20 cellular contexts compared by ENCODE assay signal in genomic region chr5:109652096-109652495, GRCh38.
"Had no signal": no experiment of that assay in that cellular context is flagged by ENCODE, and none has a peak within 500 bp of the region (broad histone marks: within the 10 kb centered on the region; RNA-seq: fewer than 3 reads in every experiment).

No MANE protein-coding gene starts in this region.

- H3K27me3 ChIP-seq: colonic mucosa, gastrocnemius medialis, neutrophil, stomach had no signal

- H3K4me1 ChIP-seq: colonic mucosa, gastrocnemius medialis, left ventricle myocardium inferior, stomach had no signal

- H3K4me3 ChIP-seq: colonic mucosa, gastrocnemius medialis, left ventricle myocardium inferior, skin epidermis, stomach, thoracic aorta had no signal

- H3K27ac ChIP-seq: colonic mucosa, gastrocnemius medialis, left ventricle myocardium inferior, neutrophil, skin epidermis, stomach, thoracic aorta had no signal

- H3K36me3 Mint-ChIP-seq: naive thymus-derived CD4-positive, alpha-beta T cell had no signal

- H3K9me3 Mint-ChIP-seq: naive thymus-derived CD4-positive, alpha-beta T cell; nephron progenitor cell had no signal

- H3K4me3 Mint-ChIP-seq: naive thymus-derived CD4-positive, alpha-beta T cell; nephron progenitor cell had no signal

- H3K27ac Mint-ChIP-seq: naive thymus-derived CD4-positive, alpha-beta T cell had no signal

- DNase-seq: cerebellar nuclear complex; colonic mucosa; effector CD4-positive, alpha-beta T cell; gastrocnemius medialis; glutamatergic neuron; left cardiac atrium; left ventricle myocardium inferior; mesendoderm; naive thymus-derived CD4-positive, alpha-beta T cell; nephron progenitor cell; posterior cingulate gyrus; stimulated activated CD4-positive, alpha-beta T cell treated with anti-CD3 and anti-CD28 coated beads, Interleukin-2, amount 100 ng/mL, for 24 hours; stimulated activated CD4-positive, alpha-beta T cell treated with anti-CD3 and anti-CD28 coated beads, Interleukin-4, amount 100 ng/mL, for 4 hours; stimulated activated naive CD4-positive, alpha-beta T cell; stomach; substantia nigra had no signal

- ATAC-seq: gastrocnemius medialis; left cardiac atrium; naive thymus-derived CD4-positive, alpha-beta T cell; sciatic nerve had no signal

- H3K36me3 ChIP-seq: colonic mucosa, gastrocnemius medialis, left ventricle myocardium inferior, neutrophil, stomach, thoracic aorta had no signal

- H3K9me3 ChIP-seq: colonic mucosa, gastrocnemius medialis, left ventricle myocardium inferior, neutrophil, stomach, thoracic aorta had no signal
